ENCODE assay signal across 1 cellular context in the genomic region with DNA sequence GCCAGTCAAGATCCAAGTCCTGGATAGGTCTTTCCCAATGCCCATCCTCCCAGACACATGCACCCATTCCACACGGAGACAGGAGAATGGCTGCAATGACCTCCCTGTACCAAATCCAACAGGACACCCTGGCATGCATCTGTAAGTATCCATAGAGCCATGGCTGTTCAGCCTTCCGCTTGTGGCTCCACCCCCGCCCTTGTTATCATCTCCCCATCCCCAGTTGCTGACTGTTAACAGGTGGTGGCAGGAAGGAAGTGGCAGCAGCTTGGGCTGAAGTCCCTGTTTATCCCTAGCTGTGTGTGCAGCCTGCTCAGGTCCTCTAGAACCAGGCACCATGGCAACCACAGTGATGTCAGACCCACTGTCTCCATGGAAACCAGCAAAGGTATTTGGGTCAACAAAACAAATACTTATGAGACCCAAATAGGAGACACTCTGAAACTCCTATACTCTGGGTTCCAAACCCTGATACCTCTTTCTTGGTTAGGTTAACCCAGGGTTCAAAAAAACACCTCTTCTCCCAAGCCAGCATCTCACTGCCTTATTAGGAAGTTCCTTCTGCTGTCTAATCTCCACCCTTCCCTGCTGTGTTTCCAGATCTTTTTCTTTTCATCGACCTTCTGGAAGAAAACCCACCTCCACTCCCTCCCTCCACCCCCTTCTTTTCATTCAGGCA.
TF ChIP-seq lines count a peak whose summit lies in the region.

No MANE protein-coding gene starts in this region.

TF ChIP-seq in K562, 482 proteins besides CTCF, POLR2A, EP300 and RAD21 (continued from another document):
- TF ChIP-seq, protein P1, sequence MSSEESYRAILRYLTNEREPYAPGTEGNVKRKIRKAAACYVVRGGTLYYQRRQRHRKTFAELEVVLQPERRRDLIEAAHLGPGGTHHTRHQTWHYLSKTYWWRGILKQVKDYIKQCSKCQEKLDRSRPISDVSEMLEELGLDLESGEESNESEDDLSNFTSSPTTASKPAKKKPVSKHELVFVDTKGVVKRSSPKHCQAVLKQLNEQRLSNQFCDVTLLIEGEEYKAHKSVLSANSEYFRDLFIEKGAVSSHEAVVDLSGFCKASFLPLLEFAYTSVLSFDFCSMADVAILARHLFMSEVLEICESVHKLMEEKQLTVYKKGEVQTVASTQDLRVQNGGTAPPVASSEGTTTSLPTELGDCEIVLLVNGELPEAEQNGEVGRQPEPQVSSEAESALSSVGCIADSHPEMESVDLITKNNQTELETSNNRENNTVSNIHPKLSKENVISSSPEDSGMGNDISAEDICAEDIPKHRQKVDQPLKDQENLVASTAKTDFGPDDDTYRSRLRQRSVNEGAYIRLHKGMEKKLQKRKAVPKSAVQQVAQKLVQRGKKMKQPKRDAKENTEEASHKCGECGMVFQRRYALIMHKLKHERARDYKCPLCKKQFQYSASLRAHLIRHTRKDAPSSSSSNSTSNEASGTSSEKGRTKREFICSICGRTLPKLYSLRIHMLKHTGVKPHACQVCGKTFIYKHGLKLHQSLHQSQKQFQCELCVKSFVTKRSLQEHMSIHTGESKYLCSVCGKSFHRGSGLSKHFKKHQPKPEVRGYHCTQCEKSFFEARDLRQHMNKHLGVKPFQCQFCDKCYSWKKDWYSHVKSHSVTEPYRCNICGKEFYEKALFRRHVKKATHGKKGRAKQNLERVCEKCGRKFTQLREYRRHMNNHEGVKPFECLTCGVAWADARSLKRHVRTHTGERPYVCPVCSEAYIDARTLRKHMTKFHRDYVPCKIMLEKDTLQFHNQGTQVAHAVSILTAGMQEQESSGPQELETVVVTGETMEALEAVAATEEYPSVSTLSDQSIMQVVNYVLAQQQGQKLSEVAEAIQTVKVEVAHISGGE (CRISPR knock-in tag; IDR thresholded peaks at IDR 0.05): peak in 1 of 3 experiments; percentile 43; a peak in 1 of 6 replicates
- TF ChIP-seq RBFOX2 (IDR thresholded peaks at IDR 0.05; ENCODE audit: low read depth, low read length) (no peak), SRSF3 (IDR thresholded peaks at IDR 0.05; ENCODE audit: insufficient read depth, low read length) (no peak), TAL1 (IDR thresholded peaks at IDR 0.05) (no peak), PHF8 (IDR thresholded peaks at IDR 0.05; ENCODE audit: borderline replicate concordance, low read length) (no peak), PCBP2 (IDR thresholded peaks at IDR 0.05; ENCODE audit: low read depth, low read length, poor library complexity, severe bottlenecking) (no peak), NR2C2 (CRISPR knock-in tag; IDR thresholded peaks at IDR 0.05) (0 out of 2 replicates have a peak, but pooled peaks have one; percentile 40), NR2C2 (tag; IDR thresholded peaks at IDR 0.05) (peak; percentile 84), HCFC1 (IDR thresholded peaks at IDR 0.05; ENCODE audit: low read depth, low read length) (no peak), ZC3H8 (IDR thresholded peaks at IDR 0.05) (no peak), ZNF274 (IDR thresholded peaks at IDR 0.05; ENCODE audit: borderline replicate concordance, low read depth, low read length) (no peak), HDAC2 (IDR thresholded peaks at IDR 0.05) (peak; percentile 30; the same call in 1 of the 2 replicates), ELF2 (CRISPR knock-in tag; IDR thresholded peaks at IDR 0.05) (no peak), CSDE1 (IDR thresholded peaks at IDR 0.05) (peak in 1 of 2 experiments; percentile 67; a peak in 1 of 4 replicates), ZC3H4 (CRISPR knock-in tag; IDR thresholded peaks at IDR 0.05; ENCODE audit: borderline replicate concordance) (no peak), TOE1 (IDR thresholded peaks at IDR 0.05; ENCODE audit: borderline replicate concordance) (no peak), TOE1 (CRISPR knock-in tag; IDR thresholded peaks at IDR 0.05; ENCODE audit: borderline replicate concordance, low read depth) (no peak), MYNN (IDR thresholded peaks at IDR 0.05) (peak; percentile 40; the same call in 1 of the 2 replicates), MYNN (CRISPR knock-in tag; IDR thresholded peaks at IDR 0.05) (no peak), GABPB1 (CRISPR knock-in tag; IDR thresholded peaks at IDR 0.05) (0 out of 2 replicates have a peak, but pooled peaks have one; percentile 2), SMARCA4 (IDR thresholded peaks at IDR 0.05) (no peak), ZNF316 (IDR thresholded peaks at IDR 0.05) (no peak), THRAP3 (IDR thresholded peaks at IDR 0.05; ENCODE audit: borderline replicate concordance) (no peak), NR2F6 (CRISPR knock-in tag; IDR thresholded peaks at IDR 0.05) (no peak), MTF1 (CRISPR knock-in tag; IDR thresholded peaks at IDR 0.05; ENCODE audit: borderline replicate concordance) (no peak), MYBL2 (IDR thresholded peaks at IDR 0.05; ENCODE audit: low read depth) (no peak), MYBL2 (CRISPR knock-in tag; IDR thresholded peaks at IDR 0.05; ENCODE audit: borderline replicate concordance) (no peak)
- TF ChIP-seq, protein P2, sequence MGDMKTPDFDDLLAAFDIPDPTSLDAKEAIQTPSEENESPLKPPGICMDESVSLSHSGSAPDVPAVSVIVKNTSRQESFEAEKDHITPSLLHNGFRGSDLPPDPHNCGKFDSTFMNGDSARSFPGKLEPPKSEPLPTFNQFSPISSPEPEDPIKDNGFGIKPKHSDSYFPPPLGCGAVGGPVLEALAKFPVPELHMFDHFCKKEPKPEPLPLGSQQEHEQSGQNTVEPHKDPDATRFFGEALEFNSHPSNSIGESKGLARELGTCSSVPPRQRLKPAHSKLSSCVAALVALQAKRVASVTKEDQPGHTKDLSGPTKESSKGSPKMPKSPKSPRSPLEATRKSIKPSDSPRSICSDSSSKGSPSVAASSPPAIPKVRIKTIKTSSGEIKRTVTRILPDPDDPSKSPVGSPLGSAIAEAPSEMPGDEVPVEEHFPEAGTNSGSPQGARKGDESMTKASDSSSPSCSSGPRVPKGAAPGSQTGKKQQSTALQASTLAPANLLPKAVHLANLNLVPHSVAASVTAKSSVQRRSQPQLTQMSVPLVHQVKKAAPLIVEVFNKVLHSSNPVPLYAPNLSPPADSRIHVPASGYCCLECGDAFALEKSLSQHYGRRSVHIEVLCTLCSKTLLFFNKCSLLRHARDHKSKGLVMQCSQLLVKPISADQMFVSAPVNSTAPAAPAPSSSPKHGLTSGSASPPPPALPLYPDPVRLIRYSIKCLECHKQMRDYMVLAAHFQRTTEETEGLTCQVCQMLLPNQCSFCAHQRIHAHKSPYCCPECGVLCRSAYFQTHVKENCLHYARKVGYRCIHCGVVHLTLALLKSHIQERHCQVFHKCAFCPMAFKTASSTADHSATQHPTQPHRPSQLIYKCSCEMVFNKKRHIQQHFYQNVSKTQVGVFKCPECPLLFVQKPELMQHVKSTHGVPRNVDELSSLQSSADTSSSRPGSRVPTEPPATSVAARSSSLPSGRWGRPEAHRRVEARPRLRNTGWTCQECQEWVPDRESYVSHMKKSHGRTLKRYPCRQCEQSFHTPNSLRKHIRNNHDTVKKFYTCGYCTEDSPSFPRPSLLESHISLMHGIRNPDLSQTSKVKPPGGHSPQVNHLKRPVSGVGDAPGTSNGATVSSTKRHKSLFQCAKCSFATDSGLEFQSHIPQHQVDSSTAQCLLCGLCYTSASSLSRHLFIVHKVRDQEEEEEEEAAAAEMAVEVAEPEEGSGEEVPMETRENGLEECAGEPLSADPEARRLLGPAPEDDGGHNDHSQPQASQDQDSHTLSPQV (IDR thresholded peaks at IDR 0.05): no peak
- TF ChIP-seq, protein P3, sequence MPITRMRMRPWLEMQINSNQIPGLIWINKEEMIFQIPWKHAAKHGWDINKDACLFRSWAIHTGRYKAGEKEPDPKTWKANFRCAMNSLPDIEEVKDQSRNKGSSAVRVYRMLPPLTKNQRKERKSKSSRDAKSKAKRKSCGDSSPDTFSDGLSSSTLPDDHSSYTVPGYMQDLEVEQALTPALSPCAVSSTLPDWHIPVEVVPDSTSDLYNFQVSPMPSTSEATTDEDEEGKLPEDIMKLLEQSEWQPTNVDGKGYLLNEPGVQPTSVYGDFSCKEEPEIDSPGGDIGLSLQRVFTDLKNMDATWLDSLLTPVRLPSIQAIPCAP (CRISPR knock-in tag; IDR thresholded peaks at IDR 0.05; ENCODE audit: borderline replicate concordance): no peak
- TF ChIP-seq, protein P4, sequence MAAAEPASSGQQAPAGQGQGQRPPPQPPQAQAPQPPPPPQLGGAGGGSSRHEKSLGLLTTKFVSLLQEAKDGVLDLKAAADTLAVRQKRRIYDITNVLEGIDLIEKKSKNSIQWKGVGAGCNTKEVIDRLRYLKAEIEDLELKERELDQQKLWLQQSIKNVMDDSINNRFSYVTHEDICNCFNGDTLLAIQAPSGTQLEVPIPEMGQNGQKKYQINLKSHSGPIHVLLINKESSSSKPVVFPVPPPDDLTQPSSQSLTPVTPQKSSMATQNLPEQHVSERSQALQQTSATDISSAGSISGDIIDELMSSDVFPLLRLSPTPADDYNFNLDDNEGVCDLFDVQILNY (CRISPR knock-in tag; IDR thresholded peaks at IDR 0.05): no peak
TF ChIP-seq in K562: peak in this region for 33.
